11 cellular contexts compared by ENCODE assay signal in the genomic region with DNA sequence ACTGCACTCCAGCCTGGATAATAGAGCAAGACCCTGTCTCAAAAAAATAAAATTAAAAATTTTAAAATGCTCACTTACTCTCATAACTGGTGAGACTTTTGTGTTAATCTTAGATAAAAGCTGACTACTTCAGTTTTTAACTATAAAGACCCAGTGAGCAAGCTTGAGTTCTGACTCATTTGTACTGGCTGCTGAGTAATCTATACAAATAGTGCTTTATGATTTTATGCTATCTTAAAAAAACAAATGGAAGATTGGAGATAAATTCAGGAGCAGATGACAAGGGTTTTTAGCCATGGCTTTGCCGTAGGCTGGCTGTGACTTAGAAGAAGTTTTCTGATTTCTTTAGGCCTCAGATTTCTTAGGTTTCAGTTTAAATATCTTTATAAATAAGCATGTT. TPM values are rescaled to one million over a fixed set of nuclear protein-coding genes. Genes with fewer than 3 reads are reported as not detected.
DNase-seq lines count a peak whose midpoint lies in the region; ATAC-seq and TF ChIP-seq lines count a peak whose summit lies in the region.
"Had no signal": no experiment of that assay in that cellular context is flagged by ENCODE, and none has a peak within 500 bp of the region (broad histone marks: within the 10 kb centered on the region; RNA-seq: fewer than 3 reads in every experiment).

No MANE protein-coding gene starts in this region.

- H3K36me3 Mint-ChIP-seq in chondrocyte (ENCODE audit: low read depth): no peaks in the 10 kb centered on the region

- CTCF ChIA-PET in GM10248 (lab: Yijun Ruan, JAX): interaction anchor here (1.3 to 1.5 kb wide), 2 partner anchors 10 to 94 kb away, joined by 3 to 5 read pairs; no protein-coding TSS in a partner anchor

- DNase-seq in Daoy (ENCODE audit: low read depth) (peak; percentile 47), NCI-H460 (ENCODE audit: extremely low read depth, low read depth) (peak; percentile 24), chondrocyte (ENCODE audit: low spot score) (no peak), non-pigmented ciliary epithelial cell (ENCODE audit: low read depth) (peak; percentile 55), DMS114 treated with DMSO at 0.1 percent for 48 hours (lab: John Stamatoyannopoulos, UW; ENCODE audit: unreplicated experiment) (no peak), GM10248 (ENCODE audit: extremely low spot score) (no peak), globus pallidus (ENCODE audit: low spot score) (no peak)
- DNase-seq: NCI-H526, right cardiac atrium had no signal

- peak overlapping the region; percentile 20 for H3K4me3 Mint-ChIP-seq in chondrocyte (ENCODE audit: unreplicated experiment)
- H3K4me3 Mint-ChIP-seq: central memory CD8-positive, alpha-beta T cell had no signal

- H3K9me3 Mint-ChIP-seq in chondrocyte (ENCODE audit: low read depth): no peaks in the 10 kb centered on the region
- H3K9me3 Mint-ChIP-seq: central memory CD8-positive, alpha-beta T cell had no signal

- peaks cover 36% of the 10 kb centered on the region for H3K4me1 Mint-ChIP-seq in chondrocyte (ENCODE audit: low read depth)

- H3K27me3 Mint-ChIP-seq in chondrocyte (ENCODE audit: low read depth): no peaks in the 10 kb centered on the region
- H3K27me3 Mint-ChIP-seq: central memory CD8-positive, alpha-beta T cell had no signal

- peak overlapping the region; percentile 68 for H3K27ac Mint-ChIP-seq in chondrocyte (ENCODE audit: unreplicated experiment)

- TF ChIP-seq CTCF in chondrocyte (IDR thresholded peaks at IDR 0.05) (no peak), GM10248 (IDR thresholded peaks at IDR 0.05; ENCODE audit: control extremely low read depth, extremely low read depth, low read depth, missing control alignments) (no peak)

- ATAC-seq in GM19452 (IDR thresholded peaks at IDR 0.05; ENCODE audit: unreplicated experiment): no peak
- ATAC-seq: right cardiac atrium had no signal

- POLR2A ChIA-PET in GM10248 (lab: Yijun Ruan, JAX): no interaction called here

RNA-seq across cellular contexts. Expression of gene SNTB2, which starts 30.5 kb away (rescaled TPM):
- 5.6 and 6.8 TPM in 2 replicates for total RNA-seq in Daoy (2014; rRNA removed; shearing (Covaris generic))
- 9.6 and 12.0 TPM in 2 replicates for total RNA-seq in NCI-H460 (2014; rRNA removed; shearing (Covaris generic))
- 9.6 and 12.6 TPM in 2 replicates for polyA plus RNA-seq in NCI-H460 (2014; cell fraction: nucleus; rRNA removed)
- total RNA-seq in chondrocyte: 38.4 to 49.5 TPM (median 49.1 TPM) in 3 replicates

Comparison
In these comparisons a context has a peak if more than half of its experiments do, and no peak if none do; other contexts are left out.
1. DNase-seq: peak in Daoy (single experiment), NCI-H460 (single experiment) and non-pigmented ciliary epithelial cell (single experiment); none in chondrocyte (single experiment), DMS114 treated with DMSO at 0.1 percent for 48 hours (single experiment), GM10248 (single experiment) and globus pallidus (single experiment).